Comparison of ENCODE assay signal across 18 cellular contexts in genomic region chr10:107727762-107728317, GRCh38.
DNase-seq lines count a peak whose midpoint lies in the region; ATAC-seq and TF ChIP-seq lines count a peak whose summit lies in the region.
"Had no signal": no experiment of that assay in that cellular context is flagged by ENCODE, and none has a peak within 500 bp of the region (broad histone marks: within the 10 kb centered on the region; RNA-seq: fewer than 3 reads in every experiment).

No MANE protein-coding gene starts in this region.

- H3K4me3 Mint-ChIP-seq in GM23338, result no peak overlapping the region
- H3K4me3 Mint-ChIP-seq: activated CD8-positive, alpha-beta T cell treated with anti-CD3 and anti-CD28 coated beads for 36 hours; B cell; nephron progenitor cell; stimulated activated memory B cell treated with anti-CD40 and anti-IgM and Interleukin-4, amounts not matched to agents 10 μg/mL and 1 μg/mL and 100 μg/mL, for 72 hours had no signal

- no peaks in the 10 kb centered on the region; the same call in 1 of the 2 replicates for H3K9me2 ChIP-seq in GM23338 (ENCODE audit: insufficient read depth)

- H3K79me2 ChIP-seq in GM23338 (replicated peaks; ENCODE audit: insufficient read depth), result no peaks in the 10 kb centered on the region

- no peaks in the 10 kb centered on the region for H3K4me1 ChIP-seq in GM23338 (ENCODE audit: insufficient read depth)
- H3K4me1 ChIP-seq: right atrium auricular region had no signal

- no peak overlapping the region for H3K27ac Mint-ChIP-seq in GM23338
- H3K27ac Mint-ChIP-seq: activated CD8-positive, alpha-beta T cell treated with anti-CD3 and anti-CD28 coated beads for 36 hours; B cell; nephron progenitor cell; stimulated activated memory B cell treated with anti-CD40 and anti-IgM and Interleukin-4, amounts not matched to agents 10 μg/mL and 1 μg/mL and 100 μg/mL, for 72 hours had no signal

- no peaks in the 10 kb centered on the region for H3K27me3 ChIP-seq in GM23338 (ENCODE audit: insufficient read depth)
- H3K27me3 ChIP-seq: right atrium auricular region had no signal

- H2AFZ ChIP-seq in GM23338, result no peak overlapping the region

- no peak overlapping the region for H3K4me3 ChIP-seq in GM23338
- H3K4me3 ChIP-seq: right atrium auricular region had no signal

- H3K4me1 Mint-ChIP-seq in GM23338, result peaks cover 3% of the 10 kb centered on the region
- H3K4me1 Mint-ChIP-seq: B cell; nephron progenitor cell; stimulated activated memory B cell treated with anti-CD40 and anti-IgM and Interleukin-4, amounts not matched to agents 10 μg/mL and 1 μg/mL and 100 μg/mL, for 72 hours had no signal

- no peak overlapping the region for H3K4me2 ChIP-seq in GM23338

- H3K27me3 Mint-ChIP-seq in GM23338 (ENCODE audit: insufficient read depth, low read depth, poor library complexity), result no peaks in the 10 kb centered on the region
- H3K27me3 Mint-ChIP-seq: activated CD8-positive, alpha-beta T cell treated with anti-CD3 and anti-CD28 coated beads for 36 hours; B cell; stimulated activated memory B cell treated with anti-CD40 and anti-IgM and Interleukin-4, amounts not matched to agents 10 μg/mL and 1 μg/mL and 100 μg/mL, for 72 hours had no signal

- ATAC-seq in HG03460 (IDR thresholded peaks at IDR 0.05; ENCODE audit: unreplicated experiment) (no peak), GM23338 (no peak)
- ATAC-seq: activated CD8-positive, alpha-beta T cell treated with anti-CD3 and anti-CD28 coated beads for 36 hours; left cardiac atrium; stimulated activated memory B cell treated with anti-CD40 and anti-IgM and Interleukin-4, amounts not matched to agents 10 μg/mL and 1 μg/mL and 100 μg/mL, for 72 hours had no signal

- no peaks in the 10 kb centered on the region for H3K36me3 Mint-ChIP-seq in GM23338 (ENCODE audit: low read depth)
- H3K36me3 Mint-ChIP-seq: stimulated activated memory B cell treated with anti-CD40 and anti-IgM and Interleukin-4, amounts not matched to agents 10 μg/mL and 1 μg/mL and 100 μg/mL, for 72 hours had no signal

- no peaks in the 10 kb centered on the region for H4K20me1 ChIP-seq in GM23338 (replicated peaks; ENCODE audit: insufficient read depth)

- no peaks in the 10 kb centered on the region for H3F3A ChIP-seq in GM23338 (replicated peaks; ENCODE audit: low read depth)

- peaks cover 2% of the 10 kb centered on the region; the same call in 1 of the 3 replicates for H3K9me3 Mint-ChIP-seq in GM23338
- H3K9me3 Mint-ChIP-seq: nephron progenitor cell; stimulated activated memory B cell treated with anti-CD40 and anti-IgM and Interleukin-4, amounts not matched to agents 10 μg/mL and 1 μg/mL and 100 μg/mL, for 72 hours had no signal

- H3K27ac ChIP-seq in GM23338 (ENCODE audit: low read depth), result no peak overlapping the region
- H3K27ac ChIP-seq: right atrium auricular region had no signal

- DNase-seq in DMS153 treated with DMSO at 0.1 percent for 48 hours (lab: John Stamatoyannopoulos, UW; ENCODE audit: unreplicated experiment), result peak; percentile 18
- peak; percentile 33 for DNase-seq in NCI-H1694 treated with DMSO at 0.1 percent for 48 hours (lab: John Stamatoyannopoulos, UW)
- DNase-seq in dermis blood vessel endothelial cell, result peak; percentile 11
- DNase-seq in lung microvascular endothelial cell (ENCODE audit: low read depth in 2 of 2), result peak; percentile 61 to 73
- no peak for DNase-seq in NCI-H1092 (lab: John Stamatoyannopoulos, UW)
- no peak for DNase-seq in HK-2 (ENCODE audit: unreplicated experiment)
- no peak for DNase-seq in GM23338 (ENCODE audit: low spot score)
- DNase-seq: activated CD8-positive, alpha-beta T cell treated with anti-CD3 and anti-CD28 coated beads for 36 hours; aorta; effector CD4-positive, alpha-beta T cell; Karpas-422; left cardiac atrium; nephron progenitor cell; SHP77 had no signal

- no peaks in the 10 kb centered on the region for H3K36me3 ChIP-seq in GM23338 (ENCODE audit: insufficient read depth)
- H3K36me3 ChIP-seq: right atrium auricular region had no signal

- TF ChIP-seq CTCF in GM23338 (conservative IDR thresholded peaks at IDR 0.05; ENCODE audit: low read depth in 2 of 2), result no peak

TF ChIP-seq in GM23338, 12 proteins besides CTCF, POLR2A, EP300 and RAD21:
- no peak for TF ChIP-seq ZNF114 (CRISPR knock-in tag; IDR thresholded peaks at IDR 0.05)
- no peak for TF ChIP-seq ZNF331 (CRISPR knock-in tag; IDR thresholded peaks at IDR 0.05; ENCODE audit: low read depth)

Comparison
In these comparisons a context has a peak if more than half of its experiments do, and no peak if none do; other contexts are left out.
1. DNase-seq: peak in DMS153 treated with DMSO at 0.1 percent for 48 hours (single experiment), NCI-H1694 treated with DMSO at 0.1 percent for 48 hours (single experiment), dermis blood vessel endothelial cell (single experiment) and lung microvascular endothelial cell (2 of 2); none in NCI-H1092 (single experiment), HK-2 (single experiment) and GM23338 (single experiment).